In genomic region chr10:70477661-70478162, GRCh38 we compare ENCODE assay signal across 8 cellular contexts. TPM values are rescaled to one million over a fixed set of nuclear protein-coding genes. Genes with fewer than 3 reads are reported as not detected.
DNase-seq lines count a peak whose midpoint lies in the region; ATAC-seq lines count a peak whose summit lies in the region.

No MANE protein-coding gene starts in this region.

- no peaks in the 10 kb centered on the region for H3K9me3 Mint-ChIP-seq in activated T-helper 17 cell treated with anti-CD3 and anti-CD28 coated beads, Interleukin-2, amount 50 U/mL, for 72 hours

- peaks cover 17% of the 10 kb centered on the region for H3K4me1 Mint-ChIP-seq in activated T-helper 17 cell treated with anti-CD3 and anti-CD28 coated beads, Interleukin-2, amount 50 U/mL, for 72 hours

- intact Hi-C loops in Right ventricle myocardium superior (cut with DNase I), result no loop called here

- DNase-seq in DMS153 (lab: John Stamatoyannopoulos, UW) (peak; percentile 53), NCI-H146 treated with DMSO at 0.1 percent for 48 hours (lab: John Stamatoyannopoulos, UW; ENCODE audit: unreplicated experiment) (peak; percentile 30), Right ventricle myocardium superior (peak; percentile 52), skeletal muscle cell (ENCODE audit: low read depth) (no peak), EL (no peak), ACHN (no peak)

- H3K4me3 Mint-ChIP-seq in activated T-helper 17 cell treated with anti-CD3 and anti-CD28 coated beads, Interleukin-2, amount 50 U/mL, for 72 hours, result peak overlapping the region; percentile 65

- H3K27me3 Mint-ChIP-seq in activated T-helper 17 cell treated with anti-CD3 and anti-CD28 coated beads, Interleukin-2, amount 50 U/mL, for 72 hours, result no peaks in the 10 kb centered on the region

- H3K4me3 ChIP-seq in skeletal muscle cell (ENCODE audit: low read depth, low read length), result peak overlapping the region; percentile 55

- H3K27ac Mint-ChIP-seq in activated T-helper 17 cell treated with anti-CD3 and anti-CD28 coated beads, Interleukin-2, amount 50 U/mL, for 72 hours, result peak overlapping the region; percentile 68

- H3K36me3 Mint-ChIP-seq in activated T-helper 17 cell treated with anti-CD3 and anti-CD28 coated beads, Interleukin-2, amount 50 U/mL, for 72 hours (ENCODE audit: low read depth), result no peaks in the 10 kb centered on the region

- in situ Hi-C loops in ACHN (cut with HindIII; ENCODE audit: low pct_ligation_motif_present, low pct_unique_long_range_greater_than_20kb, low sequenced_read_pairs), result no loop called here

- ATAC-seq in activated T-helper 17 cell treated with anti-CD3 and anti-CD28 coated beads, Interleukin-2, amount 50 U/mL, for 72 hours (replicated peaks), result peak; percentile 75
- no peak for ATAC-seq in Right ventricle myocardium superior (ENCODE audit: poor library complexity)
- ATAC-seq in HG03439 (IDR thresholded peaks at IDR 0.05; ENCODE audit: unreplicated experiment), result no peak

RNA-seq across cellular contexts. Expression of gene PALD1, which starts 0.9 kb away (rescaled TPM):
- total RNA-seq in activated T-helper 17 cell treated with anti-CD3 and anti-CD28 coated beads, Interleukin-2, amount 50 U/mL, for 72 hours, result 1 to 10 TPM in 1 of 2 donors, under 1 TPM in 1; 0.17 to 1.4 TPM
- total RNA-seq in Right ventricle myocardium superior, result 4.6 TPM

RNA-seq across cellular contexts. Expression of gene NODAL, which starts 36.2 kb away (rescaled TPM):
- total RNA-seq in activated T-helper 17 cell treated with anti-CD3 and anti-CD28 coated beads, Interleukin-2, amount 50 U/mL, for 72 hours, result not detected
- not detected for total RNA-seq in Right ventricle myocardium superior

Comparison
In these comparisons a context has a peak if more than half of its experiments do, and no peak if none do; other contexts are left out.
1. DNase-seq: peak in DMS153 (single experiment), NCI-H146 treated with DMSO at 0.1 percent for 48 hours (single experiment) and Right ventricle myocardium superior (single experiment); none in skeletal muscle cell (single experiment), EL (single experiment) and ACHN (single experiment).